In the genomic region with DNA sequence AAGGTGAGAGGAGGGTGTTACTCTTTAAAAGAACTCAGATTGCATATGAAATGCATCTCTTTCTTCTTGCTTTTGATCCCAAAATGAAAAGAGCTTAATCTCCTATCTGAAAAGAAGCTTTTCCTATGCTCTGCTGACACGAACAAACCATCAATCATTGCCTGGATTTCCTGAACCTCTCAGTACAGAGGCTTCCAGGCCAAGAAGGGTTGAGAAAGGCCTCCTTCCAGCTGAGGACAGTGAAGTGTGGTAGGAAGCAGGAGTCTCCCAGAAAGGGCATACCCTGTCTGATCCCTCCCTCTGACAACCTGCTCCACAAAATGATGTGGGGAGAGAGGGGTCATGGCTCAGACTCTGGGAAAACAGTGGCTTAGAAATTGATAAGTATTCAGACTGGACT, we compare ENCODE assay signal across 23 cellular contexts.
DNase-seq lines count a peak whose midpoint lies in the region; ATAC-seq, FAIRE-seq and TF ChIP-seq lines count a peak whose summit lies in the region.
"Had no signal": no experiment of that assay in that cellular context is flagged by ENCODE, and none has a peak within 500 bp of the region (broad histone marks: within the 10 kb centered on the region; RNA-seq: fewer than 3 reads in every experiment).

No MANE protein-coding gene starts in this region.

- 0 out of 4 replicates have a peak, but pooled peaks cover 0 to 6% of the 10 kb centered on the region in 2 experiments for H3K9me3 ChIP-seq in H1 (ENCODE audit: insufficient read depth in 2 of 2, low read depth in 1 of 2, low read length in 1 of 2)
- H3K9me3 ChIP-seq in heart right ventricle, result peaks cover 0 to 10% (median 0%) of the 10 kb centered on the region in 11 donors
- no peaks in the 10 kb centered on the region for H3K9me3 ChIP-seq in mucosa of rectum (ENCODE audit: control insufficient read depth in 2 of 2, low read length in 2 of 2)
- H3K9me3 ChIP-seq: body of pancreas, pancreas, Peyer's patch, right lobe of liver, uterus had no signal

- no peak for TF ChIP-seq RAD21 in H1 (IDR thresholded peaks at IDR 0.05 in 1 of 2, conservative IDR thresholded peaks at IDR 0.05 in 1 of 2; ENCODE audit: low read depth in 2 of 2, low read length in 2 of 2)

- no peak overlapping the region for H2BK15ac ChIP-seq in H1 (ENCODE audit: low read length)

- no peak overlapping the region for H2BK120ac ChIP-seq in H1 (replicated peaks; ENCODE audit: low read depth, low read length)

- no peak overlapping the region for H3K4ac ChIP-seq in H1 (replicated peaks; ENCODE audit: insufficient read length, low read depth, low read length)

- no peak overlapping the region for H3K18ac ChIP-seq in H1 (ENCODE audit: extremely low read depth, low read length)

- no peak overlapping the region for H3K4me3 ChIP-seq in H1 (ENCODE audit: extremely low read depth in 1 of 4, insufficient read depth in 2 of 4, low read depth in 3 of 4, low read length in 4 of 4)
- no peak overlapping the region for H3K4me3 ChIP-seq in heart right ventricle
- peak overlapping the region; percentile 37 to 41 for H3K4me3 ChIP-seq in mucosa of rectum (ENCODE audit: low read length in 2 of 2)
- H3K4me3 ChIP-seq in skin epidermis, result no peak overlapping the region
- H3K4me3 ChIP-seq: body of pancreas, pancreas, Peyer's patch, right lobe of liver, SJCRH30, uterus had no signal

- H3K4me1 ChIP-seq in H1 (replicated peaks in 1 of 4; ENCODE audit: control insufficient read depth in 3 of 4, insufficient read depth in 4 of 4, low read length in 3 of 4) (no peaks in the 10 kb centered on the region), heart right ventricle (peaks cover 0 to 30% (median 3%) of the 10 kb centered on the region in 9 donors), mucosa of rectum (ENCODE audit: control insufficient read depth in 2 of 2, insufficient read depth in 2 of 2, low read length in 2 of 2) (peaks cover 16 to 52% of the 10 kb centered on the region in 2 donors)
- H3K4me1 ChIP-seq: body of pancreas, pancreas, right lobe of liver, SJCRH30, uterus had no signal

- H3K14ac ChIP-seq in H1 (ENCODE audit: insufficient read length), result peak overlapping the region; percentile 31

- no peak overlapping the region for H3K56ac ChIP-seq in H1 (replicated peaks; ENCODE audit: insufficient read length, low read depth, low read length)

- no peak for TF ChIP-seq CTCF in H1 (IDR thresholded peaks at IDR 0.05; ENCODE audit: control extremely low read depth in 1 of 3, insufficient read depth in 1 of 3, low read depth in 1 of 3, low read length in 3 of 3)
- TF ChIP-seq CTCF in heart right ventricle (IDR thresholded peaks at IDR 0.05), result no peak

- no peak overlapping the region for H3K4me2 ChIP-seq in H1 (ENCODE audit: insufficient read depth in 1 of 2, low read depth in 2 of 2, low read length in 2 of 2)

- H3K27ac ChIP-seq in H1 (ENCODE audit: low read depth, low read length), result no peak overlapping the region
- H3K27ac ChIP-seq in heart right ventricle, result peak overlapping the region; percentile 29 to 89 (median 81)
- peak overlapping the region; percentile 52 to 88 for H3K27ac ChIP-seq in mucosa of rectum (ENCODE audit: low read depth in 2 of 2, low read length in 2 of 2)
- H3K27ac ChIP-seq in skin epidermis, result peak overlapping the region in 14 of 21 experiments; percentile 1 to 69 (median 50)
- H3K27ac ChIP-seq: body of pancreas, pancreas, right lobe of liver, SJCRH30, uterus had no signal

- H3K27me3 ChIP-seq in H1 (replicated peaks in 1 of 4; ENCODE audit: control insufficient read depth in 3 of 4, extremely low read depth in 1 of 4, insufficient read depth in 3 of 4, low read length in 3 of 4) (no peaks in the 10 kb centered on the region), heart right ventricle (no peaks in the 10 kb centered on the region), mucosa of rectum (ENCODE audit: control insufficient read depth in 2 of 2, insufficient read depth in 2 of 2, low read length in 2 of 2) (no peaks in the 10 kb centered on the region)
- H3K27me3 ChIP-seq: body of pancreas, pancreas, Peyer's patch, right lobe of liver, SJCRH30, uterus had no signal

- WGBS in H1 (ENCODE audit: extremely low coverage in 1 of 2, insufficient coverage in 1 of 2, insufficient read length in 1 of 2, insufficient replicate concordance in 2 of 2, low coverage in 1 of 2, low lambda C conversion rate in 2 of 2, missing lambda C conversion rate in 1 of 2), 2 experiments, result 0% methylated on average over 1 of the region's 1 CpG; no CpG with 5 or more reads in 1 of the 2 experiments
- WGBS in heart right ventricle, 2 donors, result 0 to 58% methylated on average over 1 of the region's 1 CpG

- no peaks in the 10 kb centered on the region for H3K79me2 ChIP-seq in H1 (ENCODE audit: control insufficient read depth in 1 of 2, insufficient read depth in 2 of 2, low read length in 2 of 2)

- no peak for TF ChIP-seq POLR2A in H1 (IDR thresholded peaks at IDR 0.05; ENCODE audit: control extremely low read depth in 1 of 2, low read depth in 2 of 2, low read length in 2 of 2)

- no peaks in the 10 kb centered on the region for H3K79me1 ChIP-seq in H1 (ENCODE audit: low read depth, low read length)

- H2BK20ac ChIP-seq in H1 (ENCODE audit: low read length), result no peak overlapping the region

- DNase-seq in H1 (ENCODE audit: low read depth in 1 of 2, low spot score in 2 of 2) (no peak), heart right ventricle (no peak), NAMALWA (ENCODE audit: low spot score) (no peak), NCI-H1436 (lab: John Stamatoyannopoulos, UW) (no peak)
- DNase-seq: activated CD4-positive, alpha-beta T cell treated with anti-CD3 and anti-CD28 coated beads, Interleukin-2, amount 10 ng/mL, durations not matched to agents 24 days and 14 days; activated naive CD4-positive, alpha-beta T cell; activated T-cell treated with anti-CD3 and anti-CD28 coated beads, Interleukin-2, amount 50 U/mL, for 48 hours; body of pancreas; EL; IMR-90; natural killer cell; NCI-H226; Peyer's patch; right lobe of liver; SJCRH30; stimulated activated naive B cell treated with anti-CD40 and anti-IgM and Interleukin-4, amounts not matched to agents 10 μg/mL and 1 μg/mL and 100 μg/mL, for 72 hours; T1000; uterus had no signal

- H4K8ac ChIP-seq in H1 (ENCODE audit: extremely low read depth, insufficient read depth, low read length), result no peak overlapping the region

- no peak for FAIRE-seq in H1 (lab: Jason Lieb, UNC)
- FAIRE-seq: GM12891 had no signal

- ATAC-seq in heart right ventricle (peak in 6 of 8 donors; percentile 10 to 66 (median 18)), HG03460 (IDR thresholded peaks at IDR 0.05; ENCODE audit: unreplicated experiment) (no peak)
- ATAC-seq: body of pancreas; natural killer cell; pancreas; right lobe of liver; stimulated activated naive B cell treated with anti-CD40 and anti-IgM and Interleukin-4, amounts not matched to agents 10 μg/mL and 1 μg/mL and 100 μg/mL, for 72 hours had no signal

- no peaks in the 10 kb centered on the region for H4K20me1 ChIP-seq in H1 (replicated peaks in 1 of 2; ENCODE audit: control insufficient read depth in 1 of 2, insufficient read depth in 2 of 2, low read length in 2 of 2)

- no peak overlapping the region for H4K91ac ChIP-seq in H1 (replicated peaks; ENCODE audit: insufficient read length, low read length)

- H3K9ac ChIP-seq in H1 (replicated peaks in 1 of 4; ENCODE audit: extremely low read depth in 1 of 4, low read depth in 3 of 4, low read length in 3 of 4), result no peak overlapping the region
- H3K9ac ChIP-seq in mucosa of rectum (ENCODE audit: low read depth in 1 of 2, low read length in 2 of 2), result peak overlapping the region in 1 of 2 donors; percentile 43

- POLR2A ChIA-PET in H1 (lab: Charles Lee; ENCODE audit: partially characterized antibody), result no interaction called here

- no peak overlapping the region for H2BK5ac ChIP-seq in H1 (ENCODE audit: low read depth, low read length)

- H2BK12ac ChIP-seq in H1 (ENCODE audit: low read depth, low read length), result no peak overlapping the region

- no peaks in the 10 kb centered on the region for H3K36me3 ChIP-seq in H1 (ENCODE audit: control insufficient read depth in 2 of 4, insufficient read depth in 4 of 4, low read length in 3 of 4)
- H3K36me3 ChIP-seq in heart right ventricle, result no peaks in the 10 kb centered on the region
- H3K36me3 ChIP-seq in mucosa of rectum (ENCODE audit: control insufficient read depth in 2 of 2, insufficient read depth in 2 of 2, low read length in 2 of 2), result no peaks in the 10 kb centered on the region
- H3K36me3 ChIP-seq: pancreas, Peyer's patch, right lobe of liver, SJCRH30, uterus had no signal

- H3K23ac ChIP-seq in H1 (ENCODE audit: insufficient read length), result no peak overlapping the region

- no peak overlapping the region for H2AK5ac ChIP-seq in H1 (ENCODE audit: low read depth, low read length)

- H2AFZ ChIP-seq in H1 (ENCODE audit: low read length), result no peak overlapping the region

- no peak overlapping the region for H4K5ac ChIP-seq in H1 (ENCODE audit: insufficient read length, low read depth, low read length)

- intact Hi-C loops in heart right ventricle (cut with DNase I), result loop anchor here in 4 of 10 donors (2.0 to 10.0 kb wide), 5 partner anchors 105 to 457 kb away; no protein-coding TSS in a partner anchor

- H3K23me2 ChIP-seq in H1 (ENCODE audit: low read depth, low read length), result no peaks in the 10 kb centered on the region

- TF ChIP-seq EP300 in H1 (IDR thresholded peaks at IDR 0.05; ENCODE audit: borderline replicate concordance in 1 of 2, low read depth in 2 of 2, low read length in 2 of 2), result no peak

- CTCF ChIA-PET in H1 (lab: Charles Lee; ENCODE audit: partially characterized antibody), result interaction anchor here (0.6 to 1.8 kb wide), 3 partner anchors 11 to 14 kb away, joined by 3 to 4 read pairs (median 3); no protein-coding TSS in a partner anchor

TF ChIP-seq in H1, 55 proteins besides CTCF, POLR2A, EP300 and RAD21 (continues in another document):
- TF ChIP-seq CBX5 (IDR thresholded peaks at IDR 0.05; ENCODE audit: low read depth, low read length) (no peak), BCL11A (IDR thresholded peaks at IDR 0.05; ENCODE audit: low read depth in 2 of 2, low read length in 2 of 2) (no peak), GTF2F1 (IDR thresholded peaks at IDR 0.05; ENCODE audit: borderline replicate concordance, low read depth, low read length) (no peak), KDM1A (IDR thresholded peaks at IDR 0.05; ENCODE audit: borderline replicate concordance, low read length) (no peak), SP1 (IDR thresholded peaks at IDR 0.05; ENCODE audit: low read depth, low read length) (no peak), RXRA (IDR thresholded peaks at IDR 0.05; ENCODE audit: insufficient read depth, low read depth, low read length) (no peak), RNF2 (IDR thresholded peaks at IDR 0.05; ENCODE audit: borderline replicate concordance, low read depth, low read length, missing control alignments, poor library complexity, severe bottlenecking) (no peak), JUN (IDR thresholded peaks at IDR 0.05; ENCODE audit: low read depth, low read length) (no peak)

Comparison
In these comparisons a context has a peak if more than half of its experiments do, and no peak if none do; other contexts are left out.
1. H3K4me3 ChIP-seq: peak in mucosa of rectum (2 of 2); none in H1 (0 of 4), heart right ventricle (0 of 10) and skin epidermis (0 of 7).